In the genomic region with DNA sequence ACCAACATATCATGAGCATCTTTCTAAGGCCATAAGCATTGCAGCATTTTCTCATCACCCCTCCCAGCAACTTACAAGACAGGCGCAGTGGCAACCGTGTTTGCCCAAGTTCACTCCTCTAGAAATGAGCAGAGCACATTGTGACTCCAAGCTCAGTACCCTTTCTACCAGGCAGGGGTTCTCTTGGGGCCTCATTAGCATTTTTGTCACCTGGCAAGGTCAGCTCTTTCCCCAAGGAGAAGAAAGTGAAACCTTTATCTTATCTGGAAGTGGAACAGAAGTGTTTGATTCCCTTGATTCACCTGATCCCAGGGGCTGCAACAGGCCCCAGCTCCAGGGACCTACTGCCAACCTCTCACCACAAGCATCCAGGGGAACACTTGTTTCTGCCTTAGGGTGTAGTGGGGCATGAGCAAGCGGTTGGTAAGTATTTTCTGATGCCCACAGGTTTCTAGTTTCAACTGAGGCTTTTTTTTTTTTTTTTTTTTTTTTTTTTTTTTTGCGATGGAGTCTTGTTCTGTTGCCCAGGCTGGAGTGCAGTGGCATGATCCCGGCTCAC, we compare ENCODE assay signal across 19 cellular contexts.
"Had no signal": no experiment of that assay in that cellular context is flagged by ENCODE, and none has a peak within 500 bp of the region (broad histone marks: within the 10 kb centered on the region; RNA-seq: fewer than 3 reads in every experiment).

No MANE protein-coding gene starts in this region.

- H3K9me3 ChIP-seq: prostate gland, tibial nerve, vagina had no signal

- H3K27ac Mint-ChIP-seq: activated CD4-positive, alpha-beta T cell treated with anti-CD3 and anti-CD28 coated beads, Interleukin-2, amount 10 ng/mL, durations not matched to agents 24 days and 14 days; activated CD8-positive, alpha-beta T cell treated with anti-CD3 and anti-CD28 coated beads, Interleukin-2, amount 10 ng/mL, durations not matched to agents 7 days and 5 days; activated naive CD4-positive, alpha-beta T cell treated with anti-CD3 and anti-CD28 coated beads, Interleukin-2, amount 10 ng/mL, durations not matched to agents 7 days and 5 days; activated naive CD8-positive, alpha-beta T cell treated with anti-CD3 and anti-CD28 coated beads, Interleukin-2, amount 50 U/mL, for 24 hours; stimulated activated naive CD8-positive, alpha-beta T cell treated with anti-CD3 and anti-CD28 coated beads, Interleukin-15, Interleukin-2, amounts not matched to agents 100 ng/mL and 50 ng/mL, for 24 hours had no signal

- H3K27ac ChIP-seq: dorsolateral prefrontal cortex, foreskin keratinocyte, hepatocyte, prostate gland, tibial nerve, vagina had no signal

- H3K9me3 Mint-ChIP-seq: activated naive CD4-positive, alpha-beta T cell treated with anti-CD3 and anti-CD28 coated beads, Interleukin-2, amount 10 ng/mL, durations not matched to agents 7 days and 5 days; activated T-cell treated with anti-CD3 and anti-CD28 coated beads, Interleukin-2, amount 50 U/mL, for 4 hours had no signal

- H3K27me3 Mint-ChIP-seq: activated CD4-positive, alpha-beta T cell treated with anti-CD3 and anti-CD28 coated beads, Interleukin-2, amount 10 ng/mL, durations not matched to agents 24 days and 14 days; activated naive CD4-positive, alpha-beta T cell treated with anti-CD3 and anti-CD28 coated beads, Interleukin-2, amount 10 ng/mL, durations not matched to agents 7 days and 5 days; activated naive CD8-positive, alpha-beta T cell treated with anti-CD3 and anti-CD28 coated beads, Interleukin-2, amount 50 U/mL, for 24 hours; brain; stimulated activated naive CD8-positive, alpha-beta T cell treated with anti-CD3 and anti-CD28 coated beads, Interleukin-15, Interleukin-2, amounts not matched to agents 100 ng/mL and 50 ng/mL, for 24 hours had no signal

- H3K4me3 Mint-ChIP-seq: activated CD4-positive, alpha-beta T cell treated with anti-CD3 and anti-CD28 coated beads, Interleukin-2, amount 10 ng/mL, durations not matched to agents 24 days and 14 days; activated CD8-positive, alpha-beta T cell treated with anti-CD3 and anti-CD28 coated beads, Interleukin-2, amount 10 ng/mL, durations not matched to agents 7 days and 5 days; activated naive CD4-positive, alpha-beta T cell treated with anti-CD3 and anti-CD28 coated beads, Interleukin-2, amount 10 ng/mL, durations not matched to agents 7 days and 5 days; activated naive CD8-positive, alpha-beta T cell treated with anti-CD3 and anti-CD28 coated beads, Interleukin-2, amount 50 U/mL, for 24 hours; activated T-cell treated with anti-CD3 and anti-CD28 coated beads, Interleukin-2, amount 50 U/mL, for 4 hours; brain; stimulated activated naive CD8-positive, alpha-beta T cell treated with anti-CD3 and anti-CD28 coated beads, Interleukin-15, Interleukin-2, amounts not matched to agents 100 ng/mL and 50 ng/mL, for 24 hours had no signal

- H3K27me3 ChIP-seq: dorsolateral prefrontal cortex, foreskin keratinocyte, hepatocyte, tibial nerve, vagina had no signal

- H3K4me1 ChIP-seq: foreskin keratinocyte, prostate gland, vagina had no signal

- H3K36me3 ChIP-seq: prostate gland, tibial nerve, vagina had no signal

- H3K4me3 ChIP-seq: dorsolateral prefrontal cortex, hepatocyte, prostate gland, tibial nerve, vagina had no signal

- DNase-seq: activated CD4-positive, alpha-beta T cell treated with anti-CD3 and anti-CD28 coated beads, Interleukin-2, amount 10 ng/mL, durations not matched to agents 24 days and 14 days; activated CD8-positive, alpha-beta T cell treated with anti-CD3 and anti-CD28 coated beads, Interleukin-2, amount 10 ng/mL, durations not matched to agents 7 days and 5 days; activated naive CD4-positive, alpha-beta T cell treated with anti-CD3 and anti-CD28 coated beads, Interleukin-2, amount 10 ng/mL, durations not matched to agents 7 days and 5 days; activated naive CD8-positive, alpha-beta T cell treated with anti-CD3 and anti-CD28 coated beads, Interleukin-2, amount 50 U/mL, for 24 hours; activated T-cell treated with anti-CD3 and anti-CD28 coated beads, Interleukin-2, amount 50 U/mL, for 4 hours; anterior cingulate cortex; caudate nucleus; dorsolateral prefrontal cortex; foreskin keratinocyte; left cardiac atrium; right cardiac atrium; stimulated activated CD4-positive, alpha-beta T cell treated with anti-CD3 and anti-CD28 coated beads, Interleukin-2, amount 100 ng/mL, for 24 hours; T-helper 9 cell had no signal

- H3K36me3 Mint-ChIP-seq: activated naive CD4-positive, alpha-beta T cell treated with anti-CD3 and anti-CD28 coated beads, Interleukin-2, amount 10 ng/mL, durations not matched to agents 7 days and 5 days; brain had no signal

- ATAC-seq: activated CD8-positive, alpha-beta T cell treated with anti-CD3 and anti-CD28 coated beads, Interleukin-2, amount 10 ng/mL, durations not matched to agents 7 days and 5 days; activated naive CD8-positive, alpha-beta T cell treated with anti-CD3 and anti-CD28 coated beads, Interleukin-2, amount 50 U/mL, for 24 hours; activated T-cell treated with anti-CD3 and anti-CD28 coated beads, Interleukin-2, amount 50 U/mL, for 4 hours; foreskin keratinocyte; left cardiac atrium; right cardiac atrium had no signal
